ENCODE assay signal across 10 cellular contexts in genomic region chr17:58991718-58992331, GRCh38.
DNase-seq lines count a peak whose midpoint lies in the region; ATAC-seq, FAIRE-seq and TF ChIP-seq lines count a peak whose summit lies in the region.
"Had no signal": no experiment of that assay in that cellular context is flagged by ENCODE, and none has a peak within 500 bp of the region (broad histone marks: within the 10 kb centered on the region; RNA-seq: fewer than 3 reads in every experiment).

No MANE protein-coding gene starts in this region.

- H3K27ac ChIP-seq in left ventricle myocardium inferior (replicated peaks) = no peak overlapping the region

- H3K27ac Mint-ChIP-seq in activated naive CD4-positive, alpha-beta T cell treated with anti-CD3 and anti-CD28 coated beads, Interleukin-2, amount 50 U/mL, for 72 hours = no peak overlapping the region
- H3K27ac Mint-ChIP-seq: activated naive CD4-positive, alpha-beta T cell treated with anti-CD3 and anti-CD28 coated beads, Interleukin-2, amount 50 U/mL, for 24 hours; CD14-positive monocyte had no signal

- ATAC-seq in activated naive CD4-positive, alpha-beta T cell treated with anti-CD3 and anti-CD28 coated beads, Interleukin-2, amount 50 U/mL, for 72 hours = peak; percentile 61 to 87
- ATAC-seq in HG03342 (IDR thresholded peaks at IDR 0.05; ENCODE audit: unreplicated experiment) (peak; percentile 65), esophagus mucosa (peak; percentile 60)

- peaks cover under 1% of the 10 kb centered on the region for H3K36me3 ChIP-seq in left ventricle myocardium inferior

- no peak for DNase-seq in activated naive CD4-positive, alpha-beta T cell treated with anti-CD3 and anti-CD28 coated beads, Interleukin-2, amount 50 U/mL, for 72 hours (ENCODE audit: low spot score in 2 of 2)
- no peak for DNase-seq in activated naive CD4-positive, alpha-beta T cell treated with Interleukin-2 at 50 U/mL for 16 hours
- DNase-seq in urothelium cell line (ENCODE audit: low spot score) (peak; percentile 77), left ventricle myocardium inferior (no peak), NCI-H446 treated with DMSO at 0.1 percent for 48 hours (lab: John Stamatoyannopoulos, UW) (no peak), OCI-M1 (lab: John Stamatoyannopoulos, UW) (no peak)

- no peaks in the 10 kb centered on the region for H3K27me3 ChIP-seq in left ventricle myocardium inferior (ENCODE audit: low read depth)

- intact Hi-C loops in left ventricle myocardium inferior (cut with micrococcal nuclease) = no loop called here

- peaks cover 23% of the 10 kb centered on the region for H3K4me1 ChIP-seq in left ventricle myocardium inferior

- H3K9me3 ChIP-seq in left ventricle myocardium inferior (replicated peaks) = no peaks in the 10 kb centered on the region

- FAIRE-seq in urothelium cell line (lab: Jason Lieb, UNC) = peak; percentile 98

- no peak overlapping the region for H3K4me3 ChIP-seq in left ventricle myocardium inferior

- no peaks in the 10 kb centered on the region for H3K9me3 Mint-ChIP-seq in activated naive CD4-positive, alpha-beta T cell treated with anti-CD3 and anti-CD28 coated beads, Interleukin-2, amount 50 U/mL, for 72 hours
- H3K9me3 Mint-ChIP-seq: activated naive CD4-positive, alpha-beta T cell treated with anti-CD3 and anti-CD28 coated beads, Interleukin-2, amount 50 U/mL, for 24 hours had no signal

- H3K36me3 Mint-ChIP-seq in activated naive CD4-positive, alpha-beta T cell treated with anti-CD3 and anti-CD28 coated beads, Interleukin-2, amount 50 U/mL, for 72 hours = peaks cover 0 to 5% of the 10 kb centered on the region in 2 donors

- no peak for TF ChIP-seq CTCF in left ventricle myocardium inferior (IDR thresholded peaks at IDR 0.05; ENCODE audit: borderline replicate concordance)
